In the genomic region with DNA sequence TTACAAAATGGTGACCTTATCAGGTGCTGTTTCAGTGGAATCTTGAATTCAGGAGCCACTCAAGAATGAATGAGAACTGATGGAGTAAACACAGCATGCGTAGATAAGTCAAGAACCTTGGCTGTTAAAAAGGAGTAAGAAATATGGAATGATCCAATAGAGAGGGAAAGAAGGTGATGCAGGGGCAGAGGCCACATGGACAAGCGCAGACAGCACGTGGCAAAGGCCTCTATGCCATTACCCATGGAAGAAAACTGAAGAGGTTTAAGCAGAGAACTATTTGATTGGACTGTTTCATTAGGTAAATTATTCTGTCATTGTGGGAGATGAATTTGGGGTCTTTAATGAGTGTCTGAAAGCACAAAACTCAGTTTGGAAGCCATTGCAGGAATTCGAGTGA, we compare ENCODE assay signal across 22 cellular contexts.
A peak's percentile ranks its signal among the peaks of the same experiment; 100 is the strongest.
DNase-seq lines count a peak whose midpoint lies in the region; ATAC-seq, FAIRE-seq and TF ChIP-seq lines count a peak whose summit lies in the region.
"Had no signal": no experiment of that assay in that cellular context is flagged by ENCODE, and none has a peak within 500 bp of the region (broad histone marks: within the 10 kb centered on the region; RNA-seq: fewer than 3 reads in every experiment).

No MANE protein-coding gene starts in this region.

- no peak for TF ChIP-seq EP300 in HepG2 (IDR thresholded peaks at IDR 0.05; ENCODE audit: low read depth in 2 of 2, low read length in 2 of 2)
- TF ChIP-seq EP300 in HepG2 (CRISPR knock-in tag; IDR thresholded peaks at IDR 0.05; ENCODE audit: borderline replicate concordance): no peak
- no peak for TF ChIP-seq EP300 in K562 (IDR thresholded peaks at IDR 0.05; ENCODE audit: low read length)

- no peak overlapping the region for H3K4me2 ChIP-seq in HepG2 (ENCODE audit: low read depth, low read length)
- H3K4me2 ChIP-seq in K562 (ENCODE audit: insufficient read depth, low read length): no peak overlapping the region
- H3K4me2 ChIP-seq: A549, BLaER1 had no signal

- BruUV-seq in HepG2 (replicated peaks; lab: Mats Ljungman, UMichigan): no TSS peak
- no TSS peak for BruUV-seq in K562 (replicated peaks; lab: Mats Ljungman, UMichigan)

- in situ Hi-C loops in HepG2 (cut with HindIII; ENCODE audit: extremely low pct_ligation_motif_present, low pct_unique_long_range_greater_than_20kb): no loop called here
- in situ Hi-C loops in K562 (cut with MboI): no loop called here
- in situ Hi-C loops in GM13976 (cut with MboI; ENCODE audit: low sequenced_read_pairs, unreplicated experiment): no loop called here

- no peaks in the 10 kb centered on the region for H3K79me2 ChIP-seq in HepG2 (ENCODE audit: insufficient read depth, low read length)
- H3K79me2 ChIP-seq in K562 (ENCODE audit: control insufficient read depth, insufficient read depth, low read length): no peaks in the 10 kb centered on the region

- H2AFZ ChIP-seq in HepG2 (ENCODE audit: low read length): no peak overlapping the region
- H2AFZ ChIP-seq in K562 (ENCODE audit: low read depth, low read length): no peak overlapping the region

- TF ChIP-seq CTCF in HepG2 (CRISPR knock-in tag; IDR thresholded peaks at IDR 0.05) (no peak), right lobe of liver (IDR thresholded peaks at IDR 0.05) (no peak), K562 (IDR thresholded peaks at IDR 0.05 in 2 of 3, conservative IDR thresholded peaks at IDR 0.05 in 1 of 3; ENCODE audit: insufficient read depth in 2 of 3, low read depth in 1 of 3, low read length in 3 of 3) (no peak), GM13976 (IDR thresholded peaks at IDR 0.05; ENCODE audit: borderline replicate concordance, control extremely low read depth, extremely low read depth, insufficient read depth, missing control alignments) (no peak)

- CTCF ChIA-PET in HepG2 (lab: Yijun Ruan, JAX; ENCODE audit: low intra/inter-chr PET ratio, low total read pairs) (no interaction called here), K562 (lab: Yijun Ruan, JAX; ENCODE audit: low intra/inter-chr PET ratio) (no interaction called here)

- DNase-seq in HepG2 (ENCODE audit: low spot score): no peak
- no peak for DNase-seq in right lobe of liver
- no peak for DNase-seq in K562 (ENCODE audit: extremely low read depth in 1 of 4, low spot score in 3 of 4)
- no peak for DNase-seq in GM19238 (ENCODE audit: insufficient read length, low spot score)
- no peak for DNase-seq in GM13976 (ENCODE audit: low spot score)
- DNase-seq: BE2C; C1 segment of cervical spinal cord; CD4-positive, alpha-beta memory T cell; CD4-positive, CD25-positive, alpha-beta regulatory T cell; CD8-positive, alpha-beta memory T cell; COR-L47; DMS 273 treated with DMSO at 0.1 percent for 48 hours; DMS153; DMS53; DMS79; DND-41; GDM1 had no signal

- no peak for ATAC-seq in HepG2
- ATAC-seq in right lobe of liver: no peak
- ATAC-seq in K562: no peak
- ATAC-seq: A549, GM12878 had no signal

- H3K4me1 ChIP-seq in HepG2 (ENCODE audit: insufficient read depth, low read length) (no peaks in the 10 kb centered on the region), right lobe of liver (no peaks in the 10 kb centered on the region), K562 (replicated peaks in 1 of 2; ENCODE audit: control insufficient read depth in 2 of 2, insufficient read depth in 2 of 2, low read length in 2 of 2) (no peaks in the 10 kb centered on the region)
- H3K4me1 ChIP-seq: A549, BE2C had no signal

- no peak overlapping the region for H3K4me3 ChIP-seq in HepG2 (replicated peaks in 1 of 3; ENCODE audit: insufficient read depth in 1 of 3, low read depth in 2 of 3, low read length in 3 of 3)
- no peak overlapping the region for H3K4me3 ChIP-seq in right lobe of liver
- H3K4me3 ChIP-seq in K562: no peak overlapping the region
- H3K4me3 ChIP-seq: A549, BLaER1, GM12878 had no signal

- no peaks in the 10 kb centered on the region for H3K9me3 ChIP-seq in HepG2 (ENCODE audit: low read length)
- no peaks in the 10 kb centered on the region for H3K9me3 ChIP-seq in right lobe of liver
- H3K9me3 ChIP-seq in K562 (replicated peaks; ENCODE audit: control insufficient read depth, insufficient read depth, low read depth, low read length): no peaks in the 10 kb centered on the region
- H3K9me3 ChIP-seq: A549, BE2C, BLaER1 had no signal

- TF ChIP-seq POLR2A in HepG2 (IDR thresholded peaks at IDR 0.05; ENCODE audit: insufficient read depth in 1 of 2, low read depth in 2 of 2, low read length in 2 of 2) (no peak), right lobe of liver (IDR thresholded peaks at IDR 0.05) (no peak), K562 (conservative IDR thresholded peaks at IDR 0.05) (no peak)

- FAIRE-seq in HepG2 (lab: Jason Lieb, UNC): no peak
- no peak for FAIRE-seq in K562 (lab: Jason Lieb, UNC)
- FAIRE-seq: GM12878, GM12892 had no signal

- H3K27ac ChIP-seq in HepG2 (ENCODE audit: extremely low read length, insufficient read depth, low read length): no peak overlapping the region
- H3K27ac ChIP-seq in right lobe of liver: no peak overlapping the region
- no peak overlapping the region for H3K27ac ChIP-seq in K562 (ENCODE audit: extremely low read depth, low read depth, low read length)
- H3K27ac ChIP-seq: 22Rv1, A549, BLaER1 had no signal

- no peaks in the 10 kb centered on the region for H4K20me1 ChIP-seq in HepG2 (ENCODE audit: insufficient read depth, low read length)
- H4K20me1 ChIP-seq in K562 (replicated peaks; ENCODE audit: control insufficient read depth, insufficient read depth, low read length): no peaks in the 10 kb centered on the region
- H4K20me1 ChIP-seq: BLaER1 had no signal

- H3K9ac ChIP-seq in HepG2 (ENCODE audit: insufficient read depth, low read depth, low read length): no peak overlapping the region
- no peak overlapping the region for H3K9ac ChIP-seq in K562 (ENCODE audit: insufficient read depth in 1 of 2, low read depth in 2 of 2, low read length in 2 of 2)
- H3K9ac ChIP-seq: BLaER1 had no signal

- H3K27me3 ChIP-seq in HepG2 (ENCODE audit: control insufficient read depth in 1 of 2, insufficient read depth in 2 of 2, low read length in 2 of 2): peaks cover 0 to 13% of the 10 kb centered on the region in 2 experiments; a peak in 1 of 5 replicates
- H3K27me3 ChIP-seq in right lobe of liver: no peaks in the 10 kb centered on the region
- H3K27me3 ChIP-seq in K562 (ENCODE audit: control insufficient read depth in 2 of 2, insufficient read depth in 2 of 2, low read length in 2 of 2): no peaks in the 10 kb centered on the region
- H3K27me3 ChIP-seq: BLaER1 had no signal

- intact Hi-C loops in HepG2 (cut with micrococcal nuclease; ENCODE audit: unreplicated experiment): no loop called here
- intact Hi-C loops in right lobe of liver (cut with DNase I): no loop called here
- intact Hi-C loops in K562 (cut with micrococcal nuclease): no loop called here

- H3K36me3 ChIP-seq in HepG2 (replicated peaks in 1 of 2; ENCODE audit: control insufficient read depth in 1 of 2, insufficient read depth in 2 of 2, low read length in 2 of 2) (no peaks in the 10 kb centered on the region), right lobe of liver (no peaks in the 10 kb centered on the region), K562 (ENCODE audit: control insufficient read depth, insufficient read depth, low read length) (no peaks in the 10 kb centered on the region)
- H3K36me3 ChIP-seq: BE2C, BLaER1 had no signal

- no peak for TF ChIP-seq RAD21 in HepG2 (CRISPR knock-in tag; IDR thresholded peaks at IDR 0.05)
- no peak for TF ChIP-seq RAD21 in K562 (CRISPR knock-in tag; conservative IDR thresholded peaks at IDR 0.05 in 1 of 2, IDR thresholded peaks at IDR 0.05 in 1 of 2)

- no peaks in the 10 kb centered on the region for H3K9me1 ChIP-seq in K562 (ENCODE audit: control insufficient read depth, insufficient read depth, low read length)

- POLR2A ChIA-PET in HepG2 (lab: Yijun Ruan, JAX): no interaction called here
- POLR2A ChIA-PET in K562 (lab: Yijun Ruan, JAX): no interaction called here

- WGBS in HepG2 (ENCODE audit: low lambda C conversion rate): 3% methylated on average over 4 of the region's 4 CpGs
- 88% methylated on average over 4 of the region's 4 CpGs for WGBS in right lobe of liver (ENCODE audit: insufficient coverage, low coverage, low lambda C conversion rate, missing lambda C conversion rate)
- 36% methylated on average over 4 of the region's 4 CpGs for WGBS in K562 (ENCODE audit: insufficient coverage, low coverage, missing lambda C conversion rate)

TF ChIP-seq in HepG2, 621 proteins besides CTCF, POLR2A, EP300 and RAD21:
- TF ChIP-seq, protein P1, sequence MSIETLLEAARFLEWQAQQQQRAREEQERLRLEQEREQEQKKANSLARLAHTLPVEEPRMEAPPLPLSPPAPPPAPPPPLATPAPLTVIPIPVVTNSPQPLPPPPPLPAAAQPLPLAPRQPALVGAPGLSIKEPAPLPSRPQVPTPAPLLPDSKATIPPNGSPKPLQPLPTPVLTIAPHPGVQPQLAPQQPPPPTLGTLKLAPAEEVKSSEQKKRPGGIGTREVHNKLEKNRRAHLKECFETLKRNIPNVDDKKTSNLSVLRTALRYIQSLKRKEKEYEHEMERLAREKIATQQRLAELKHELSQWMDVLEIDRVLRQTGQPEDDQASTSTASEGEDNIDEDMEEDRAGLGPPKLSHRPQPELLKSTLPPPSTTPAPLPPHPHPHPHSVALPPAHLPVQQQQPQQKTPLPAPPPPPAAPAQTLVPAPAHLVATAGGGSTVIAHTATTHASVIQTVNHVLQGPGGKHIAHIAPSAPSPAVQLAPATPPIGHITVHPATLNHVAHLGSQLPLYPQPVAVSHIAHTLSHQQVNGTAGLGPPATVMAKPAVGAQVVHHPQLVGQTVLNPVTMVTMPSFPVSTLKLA (IDR thresholded peaks at IDR 0.05): peak; percentile 99
- TF ChIP-seq RARG (CRISPR knock-in tag; IDR thresholded peaks at IDR 0.05; ENCODE audit: low read depth): no peak

TF ChIP-seq in K562, 482 proteins besides CTCF, POLR2A, EP300 and RAD21 (continues in another document):
- TF ChIP-seq POLR2G (IDR thresholded peaks at IDR 0.05; ENCODE audit: low read depth, low read length): no peak
